9 cellular contexts compared by ENCODE assay signal in the genomic region with DNA sequence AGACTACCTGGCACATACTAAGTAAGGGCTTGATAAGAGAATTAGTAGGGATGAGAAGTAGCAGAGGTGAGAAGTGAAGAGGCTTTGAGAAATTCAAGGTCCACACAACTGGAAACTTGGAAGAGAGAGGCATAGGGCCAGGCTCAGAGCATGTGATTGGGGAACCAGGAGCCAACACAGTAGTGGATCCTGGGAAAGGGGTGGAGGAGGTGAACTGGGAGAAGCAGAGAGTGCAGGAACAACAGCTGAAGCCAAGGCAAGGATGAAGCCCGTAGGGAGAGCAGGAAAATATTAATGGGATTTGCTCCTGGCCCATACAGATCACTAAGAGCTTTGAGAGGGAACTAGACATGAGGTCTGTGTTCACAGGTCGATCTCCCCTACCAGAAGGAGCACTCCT. TPM values are rescaled to one million over a fixed set of nuclear protein-coding genes. Genes with fewer than 3 reads are reported as not detected.
A peak's percentile ranks its signal among the peaks of the same experiment; 100 is the strongest.
DNase-seq lines count a peak whose midpoint lies in the region; ATAC-seq and TF ChIP-seq lines count a peak whose summit lies in the region.
"Had no signal": no experiment of that assay in that cellular context is flagged by ENCODE, and none has a peak within 500 bp of the region (broad histone marks: within the 10 kb centered on the region; RNA-seq: fewer than 3 reads in every experiment).

No MANE protein-coding gene starts in this region.

- H3K36me3 Mint-ChIP-seq in CD4-positive, alpha-beta memory T cell: peaks cover 22 to 45% of the 10 kb centered on the region in 2 donors
- H3K36me3 Mint-ChIP-seq in memory B cell: peaks cover 9% of the 10 kb centered on the region

- H4K20me1 ChIP-seq in SU-DHL-6 (ENCODE audit: low read depth, low read length): no peaks in the 10 kb centered on the region

- DNase-seq in CD4-positive, alpha-beta memory T cell: no peak
- DNase-seq in memory B cell (ENCODE audit: low spot score in 2 of 2): no peak
- DNase-seq in upper lobe of right lung: no peak
- DNase-seq in NCI-H2029 treated with DMSO at 0.1 percent for 48 hours (lab: John Stamatoyannopoulos, UW): no peak
- DNase-seq: NCI-H524 treated with DMSO at 0.1 percent for 48 hours, SW 1271 had no signal

- peak overlapping the region; percentile 83 to 97 (median 93) for H3K27ac Mint-ChIP-seq in CD4-positive, alpha-beta memory T cell
- H3K27ac Mint-ChIP-seq in memory B cell: peak overlapping the region; percentile 92

- no peaks in the 10 kb centered on the region for H3K9me2 ChIP-seq in SU-DHL-6 (replicated peaks; ENCODE audit: insufficient read depth, low read length)

- H3K9me3 Mint-ChIP-seq in CD4-positive, alpha-beta memory T cell: no peaks in the 10 kb centered on the region
- no peaks in the 10 kb centered on the region for H3K9me3 Mint-ChIP-seq in memory B cell

- POLR2A ChIA-PET in CD4-positive, alpha-beta memory T cell (lab: Charles Lee; ENCODE audit: partially characterized antibody): interaction anchor here (0.7 to 27.7 kb wide), 19 partner anchors 10 to 293 kb away, joined by 3 to 463 read pairs (median 5); partner anchors contain the start of genes CSAD, MYG1, PFDN5 and SP1

- CTCF ChIA-PET in CD4-positive, alpha-beta memory T cell (lab: Charles Lee; ENCODE audit: partially characterized antibody): interaction anchor here (0.7 to 12.8 kb wide), 15 partner anchors 12 to 142 kb away, joined by 3 to 339 read pairs (median 6); partner anchors contain the start of genes AAAS, CSAD, ESPL1 and MYG1

- intact Hi-C loops in CD4-positive, alpha-beta memory T cell (cut with micrococcal nuclease): no loop called here
- intact Hi-C loops in upper lobe of right lung (cut with DNase I): no loop called here

- H3K4me3 ChIP-seq in CD4-positive, alpha-beta memory T cell (ENCODE audit: low read length in 2 of 2): peak overlapping the region in 1 of 2 donors; percentile 36
- H3K4me3 ChIP-seq in SU-DHL-6 (ENCODE audit: insufficient read depth, low read length, poor library complexity, severe bottlenecking): no peak overlapping the region
- H3K4me3 ChIP-seq in upper lobe of right lung: no peak overlapping the region

- H3K27me3 ChIP-seq in CD4-positive, alpha-beta memory T cell (ENCODE audit: insufficient read depth, low read length): no peaks in the 10 kb centered on the region
- H3K27me3 ChIP-seq in SU-DHL-6 (ENCODE audit: low read length) (no peaks in the 10 kb centered on the region), upper lobe of right lung (no peaks in the 10 kb centered on the region)

- peak overlapping the region; percentile 62 for H3K27ac ChIP-seq in CD4-positive, alpha-beta memory T cell (ENCODE audit: low read depth, low read length)
- H3K27ac ChIP-seq in SU-DHL-6 (ENCODE audit: low read depth, low read length): peak overlapping the region; percentile 69
- H3K27ac ChIP-seq in upper lobe of right lung: no peak overlapping the region

- ATAC-seq in memory B cell (ENCODE audit: low read depth) (no peak), upper lobe of right lung (no peak), HG03520 (IDR thresholded peaks at IDR 0.05; ENCODE audit: unreplicated experiment) (no peak)
- ATAC-seq: HCT116 had no signal

- peak overlapping the region; percentile 46; the same call in 1 of the 2 replicates for H3K9ac ChIP-seq in SU-DHL-6 (ENCODE audit: low read length)

- peak overlapping the region; percentile 5 to 90 (median 83) for H3K4me3 Mint-ChIP-seq in CD4-positive, alpha-beta memory T cell
- peak overlapping the region; percentile 97 for H3K4me3 Mint-ChIP-seq in memory B cell

- peaks cover 37 to 78% (median 58%) of the 10 kb centered on the region in 4 donors for H3K4me1 Mint-ChIP-seq in CD4-positive, alpha-beta memory T cell
- peaks cover 35% of the 10 kb centered on the region for H3K4me1 Mint-ChIP-seq in memory B cell

- peak overlapping the region; percentile 63 for H3K4me2 ChIP-seq in SU-DHL-6 (ENCODE audit: low read depth, low read length, poor library complexity, severe bottlenecking)

- H3K27me3 Mint-ChIP-seq in CD4-positive, alpha-beta memory T cell: no peaks in the 10 kb centered on the region
- no peaks in the 10 kb centered on the region for H3K27me3 Mint-ChIP-seq in memory B cell

- peaks cover 83% of the 10 kb centered on the region for H3K4me1 ChIP-seq in CD4-positive, alpha-beta memory T cell (ENCODE audit: insufficient read depth, low read length)
- H3K4me1 ChIP-seq in upper lobe of right lung: peaks cover 25% of the 10 kb centered on the region

- TF ChIP-seq CTCF in SU-DHL-6 (IDR thresholded peaks at IDR 0.05; ENCODE audit: insufficient read depth, low read length, poor library complexity, severe bottlenecking) (no peak), upper lobe of right lung (IDR thresholded peaks at IDR 0.05) (no peak)

- no peaks in the 10 kb centered on the region for H3K9me3 ChIP-seq in CD4-positive, alpha-beta memory T cell (ENCODE audit: control insufficient read depth in 1 of 2, low read length in 2 of 2)
- H3K9me3 ChIP-seq in SU-DHL-6 (ENCODE audit: insufficient read depth, low read length) (no peaks in the 10 kb centered on the region), upper lobe of right lung (no peaks in the 10 kb centered on the region)

- peaks cover 35% of the 10 kb centered on the region for H3K79me2 ChIP-seq in SU-DHL-6 (ENCODE audit: insufficient read depth, low read length)

- H3F3A ChIP-seq in SU-DHL-6 (ENCODE audit: insufficient read depth): peaks cover 37% of the 10 kb centered on the region

- no peak overlapping the region for H2AFZ ChIP-seq in SU-DHL-6 (ENCODE audit: low read depth, low read length, severe bottlenecking)

- peaks cover 29% of the 10 kb centered on the region for H3K36me3 ChIP-seq in CD4-positive, alpha-beta memory T cell (ENCODE audit: insufficient read depth, low read length)
- H3K36me3 ChIP-seq in SU-DHL-6 (ENCODE audit: low read length): no peaks in the 10 kb centered on the region
- H3K36me3 ChIP-seq in upper lobe of right lung: peaks cover 32% of the 10 kb centered on the region

RNA-seq across cellular contexts. Expression of gene ITGB7, which starts 1.4 kb away (rescaled TPM):
- total RNA-seq in CD4-positive, alpha-beta memory T cell: 100 to 1,000 TPM; 382 to 397 TPM
- 100 to 1,000 TPM; 271 to 374 TPM for polyA plus RNA-seq in CD4-positive, alpha-beta memory T cell
- 7.7 TPM for total RNA-seq in upper lobe of right lung

RNA-seq across cellular contexts. Expression of gene RARG, which starts 23.6 kb away (rescaled TPM):
- 10 to 100 TPM; 84.7 to 86.0 TPM for total RNA-seq in CD4-positive, alpha-beta memory T cell
- 10 to 100 TPM; 13.2 to 25.1 TPM for polyA plus RNA-seq in CD4-positive, alpha-beta memory T cell
- total RNA-seq in upper lobe of right lung: 23.8 TPM

RNA-seq across cellular contexts. Expression of gene CSAD, which starts 27.7 kb away (rescaled TPM):
- 10 to 100 TPM; 62.5 to 64.2 TPM for total RNA-seq in CD4-positive, alpha-beta memory T cell
- 1 to 10 TPM; 1.1 to 2.9 TPM for polyA plus RNA-seq in CD4-positive, alpha-beta memory T cell
- 41.7 TPM for total RNA-seq in upper lobe of right lung

RNA-seq across cellular contexts. Expression of gene ZNF740, which starts 27.9 kb away (rescaled TPM):
- 100 to 1,000 TPM; 109 to 113 TPM for total RNA-seq in CD4-positive, alpha-beta memory T cell
- polyA plus RNA-seq in CD4-positive, alpha-beta memory T cell: 1 to 10 TPM in 1 of 2 donors, under 1 TPM in 1; 0.90 to 3.5 TPM
- total RNA-seq in upper lobe of right lung: 46.8 TPM

RNA-seq across cellular contexts. Expression of gene ESPL1, which starts 59.7 kb away (rescaled TPM):
- total RNA-seq in CD4-positive, alpha-beta memory T cell: under 1 TPM; 0.20 to 0.55 TPM
- polyA plus RNA-seq in CD4-positive, alpha-beta memory T cell: under 1 TPM in 1 of 2 donors, not detected in 1; 0.16 TPM
- 0.35 TPM for total RNA-seq in upper lobe of right lung

Comparison
In these comparisons a context has a peak if more than half of its experiments do, and no peak if none do; other contexts are left out.
1. RNA of gene ITGB7, which starts 1.4 kb away (total RNA-seq): 382 to 397 TPM in CD4-positive, alpha-beta memory T cell; 7.7 TPM in upper lobe of right lung (single experiment); every median in the first group is over 10 times any median in the second.